In the genomic region with DNA sequence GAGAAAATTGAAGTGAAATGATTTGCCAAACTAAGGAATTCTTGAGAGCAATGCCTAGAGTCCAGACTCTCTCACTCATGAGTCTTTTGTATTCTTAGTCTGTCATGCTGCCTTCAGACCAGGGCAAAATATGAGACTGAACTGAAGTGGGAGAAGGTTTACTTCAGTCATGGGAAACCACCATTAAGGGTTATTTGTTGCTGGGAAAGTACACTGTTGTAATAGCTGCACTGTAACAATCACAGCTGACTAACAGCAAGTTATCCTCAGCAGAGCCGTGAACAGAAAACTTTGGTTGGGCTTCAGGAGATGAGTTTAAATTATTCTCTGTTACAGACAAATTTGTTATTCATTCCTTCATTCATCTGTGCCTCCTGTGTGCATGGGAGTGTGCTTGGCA, we compare ENCODE assay signal across 23 cellular contexts.
"Had no signal": no experiment of that assay in that cellular context is flagged by ENCODE, and none has a peak within 500 bp of the region (broad histone marks: within the 10 kb centered on the region; RNA-seq: fewer than 3 reads in every experiment).

No MANE protein-coding gene starts in this region.

- H3K36me3 ChIP-seq: gastrocnemius medialis, tibial nerve, vagina had no signal

- H3K27me3 ChIP-seq: body of pancreas, dorsolateral prefrontal cortex, gastrocnemius medialis, tibial nerve, vagina had no signal

- H3K27ac Mint-ChIP-seq: activated CD4-positive, alpha-beta T cell treated with anti-CD3 and anti-CD28 coated beads for 36 hours; activated naive CD8-positive, alpha-beta T cell; T-helper 2 cell treated with Interferon-gamma antibody and Interleukin-4, amounts not matched to agents 5 μg/mL and 100 μg/mL, for 36 hours; WTC11 had no signal

- H3K27ac ChIP-seq: body of pancreas, dorsolateral prefrontal cortex, gastrocnemius medialis, tibial nerve, vagina had no signal

- H3K4me1 ChIP-seq: body of pancreas, gastrocnemius medialis, tibial nerve, vagina had no signal

- H3K4me3 Mint-ChIP-seq: activated CD4-positive, alpha-beta T cell treated with anti-CD3 and anti-CD28 coated beads for 36 hours; activated naive CD8-positive, alpha-beta T cell; T-helper 2 cell treated with Interferon-gamma antibody and Interleukin-4, amounts not matched to agents 5 μg/mL and 100 μg/mL, for 36 hours; WTC11 had no signal

- DNase-seq: activated CD4-positive, alpha-beta T cell treated with anti-CD3 and anti-CD28 coated beads for 36 hours; activated CD4-positive, alpha-beta T cell treated with anti-CD3 and anti-CD28 coated beads, Interleukin-2, amount 50 U/mL, for 48 hours; activated gamma-delta T cell treated with Interleukin-2 at 50 U/mL for 16 hours; amygdala; body of pancreas; dorsolateral prefrontal cortex; gastrocnemius medialis; head of caudate nucleus; kidney glomerular epithelial cell; left ventricle myocardium superior; occipital lobe; posterior cingulate gyrus; stimulated activated CD4-positive, alpha-beta T cell treated with anti-CD3 and anti-CD28 coated beads, Interleukin-12 subunit alpha, Interleukin-12 subunit beta, amount 100 ng/mL, for 4 hours; stimulated activated CD4-positive, alpha-beta T cell treated with anti-CD3 and anti-CD28 coated beads, Interleukin-1b, Interleukin-23, amount 100 ng/mL, for 48 hours; stimulated activated CD8-positive, alpha-beta memory T cell treated with anti-CD3 and anti-CD28 coated beads, Interleukin-4, amount 100 ng/mL, for 48 hours; stimulated activated naive CD4-positive, alpha-beta T cell; substantia nigra had no signal

- H3K36me3 Mint-ChIP-seq: activated naive CD8-positive, alpha-beta T cell; WTC11 had no signal

- ATAC-seq: activated CD4-positive, alpha-beta T cell treated with anti-CD3 and anti-CD28 coated beads for 36 hours; body of pancreas; gastrocnemius medialis; left ventricle myocardium superior; WTC11 had no signal

- FAIRE-seq: TTC549 had no signal

- H3K27me3 Mint-ChIP-seq: activated CD4-positive, alpha-beta T cell treated with anti-CD3 and anti-CD28 coated beads for 36 hours; activated naive CD8-positive, alpha-beta T cell had no signal

- H3K4me3 ChIP-seq: body of pancreas, dorsolateral prefrontal cortex, gastrocnemius medialis, tibial nerve, vagina had no signal

- H3K4me1 Mint-ChIP-seq: activated CD4-positive, alpha-beta T cell treated with anti-CD3 and anti-CD28 coated beads for 36 hours; WTC11 had no signal

- H3K9me3 ChIP-seq: body of pancreas, tibial nerve, vagina had no signal
